Comparison of ENCODE assay signal across 8 cellular contexts in the genomic region with DNA sequence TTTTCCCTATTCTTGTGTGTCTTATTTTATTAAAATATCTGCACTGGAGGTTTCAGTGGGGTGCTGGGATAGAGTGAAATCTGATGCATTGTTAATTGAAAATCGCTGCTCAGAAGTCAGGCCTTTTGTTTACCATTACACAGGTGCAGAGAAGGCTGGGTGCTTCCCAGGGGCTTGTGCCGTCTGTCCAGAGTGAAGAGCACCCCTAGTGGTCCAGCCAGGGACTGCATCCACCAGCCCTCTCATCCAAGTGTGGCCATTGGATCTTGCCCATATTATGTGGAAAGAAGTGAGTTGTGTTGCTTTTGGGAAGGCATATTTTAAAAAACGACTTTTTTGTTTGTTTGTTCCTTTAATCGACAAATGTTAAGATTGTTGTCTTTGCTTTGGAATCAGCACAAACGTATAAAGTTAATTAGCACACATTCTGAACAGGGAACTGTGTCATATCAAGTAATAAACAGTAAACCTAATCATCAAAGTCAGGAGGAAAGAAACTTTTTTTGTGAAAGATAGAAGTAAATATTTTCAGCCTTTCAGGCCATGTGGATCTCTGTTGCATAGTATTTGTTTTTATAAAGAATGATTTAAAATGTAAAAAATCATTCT.
DNase-seq lines count a peak whose midpoint lies in the region; ATAC-seq, FAIRE-seq and TF ChIP-seq lines count a peak whose summit lies in the region.

No MANE protein-coding gene starts in this region.

- H3K9me3 ChIP-seq in Caco-2 (no peaks in the 10 kb centered on the region), ascending aorta (no peaks in the 10 kb centered on the region)

- DNase-seq in Caco-2: peak; percentile 52 to 69
- peak; percentile 78 for DNase-seq in NCI-H2107 treated with DMSO at 0.1 percent for 48 hours (lab: John Stamatoyannopoulos, UW; ENCODE audit: unreplicated experiment)
- no peak for DNase-seq in ascending aorta (ENCODE audit: low spot score in 2 of 2)
- DNase-seq in left lobe of liver (ENCODE audit: low spot score): no peak
- DNase-seq in urothelium cell line (ENCODE audit: low spot score): peak; percentile 44
- DNase-seq in SIG-M5 treated with dmso at 0.1 percent for 504 hours (lab: John Stamatoyannopoulos, UW; ENCODE audit: unreplicated experiment): no peak

- H3K4me3 ChIP-seq in Caco-2 (ENCODE audit: low read depth, low read length) (no peak overlapping the region), ascending aorta (no peak overlapping the region)

- peaks cover 14% of the 10 kb centered on the region for H3K27me3 Mint-ChIP-seq in Caco-2 (ENCODE audit: insufficient read depth, unreplicated experiment)

- H3K27me3 ChIP-seq in Caco-2 (replicated peaks; ENCODE audit: control insufficient read depth, insufficient read depth, low read length): no peaks in the 10 kb centered on the region; the same call in 1 of the 2 replicates
- H3K27me3 ChIP-seq in ascending aorta: no peaks in the 10 kb centered on the region

- intact Hi-C loops in Caco-2 (cut with micrococcal nuclease; ENCODE audit: unreplicated experiment): loop anchor here (5.0 kb wide), 1 partner anchor 257 kb away; no protein-coding TSS in a partner anchor
- intact Hi-C loops in ascending aorta (cut with DNase I): no loop called here

- H3K4me1 ChIP-seq in Caco-2 (no peaks in the 10 kb centered on the region), ascending aorta (no peaks in the 10 kb centered on the region)

- POLR2A ChIA-PET in Caco-2 (lab: Charles Lee): no interaction called here

- H3K4me3 Mint-ChIP-seq in Caco-2 (ENCODE audit: unreplicated experiment): no peak overlapping the region

- no peak overlapping the region for H3K27ac Mint-ChIP-seq in Caco-2 (ENCODE audit: unreplicated experiment)

- ATAC-seq in GM18867 (IDR thresholded peaks at IDR 0.05; ENCODE audit: unreplicated experiment) (peak; percentile 97), HG02973 (IDR thresholded peaks at IDR 0.05; ENCODE audit: unreplicated experiment) (peak; percentile 93), left lobe of liver (peak; percentile 90)

- BruUV-seq in Caco-2 (replicated peaks; lab: Mats Ljungman, UMichigan): no TSS peak

- no peak for FAIRE-seq in urothelium cell line (lab: Jason Lieb, UNC)

- no peaks in the 10 kb centered on the region for H3K4me1 Mint-ChIP-seq in Caco-2 (ENCODE audit: low read depth, unreplicated experiment)

- no peaks in the 10 kb centered on the region for H3K36me3 Mint-ChIP-seq in Caco-2 (ENCODE audit: insufficient read depth, unreplicated experiment)

- no peak overlapping the region for H3K27ac ChIP-seq in ascending aorta

- no peaks in the 10 kb centered on the region for H3K9me3 Mint-ChIP-seq in Caco-2 (ENCODE audit: unreplicated experiment)

- TF ChIP-seq CTCF in Caco-2 (IDR thresholded peaks at IDR 0.05; ENCODE audit: insufficient read depth in 1 of 2, low read depth in 1 of 2, low read length in 1 of 2, severe bottlenecking in 1 of 2, unreplicated experiment in 1 of 2): peak; percentile 86 to 89
- peak in 2 of 3 experiments; percentile 39 to 54 for TF ChIP-seq CTCF in ascending aorta (IDR thresholded peaks at IDR 0.05)

- CTCF ChIA-PET in Caco-2 (lab: Charles Lee): no interaction called here

- no peaks in the 10 kb centered on the region for H3K36me3 ChIP-seq in Caco-2 (ENCODE audit: control insufficient read depth, insufficient read depth, low read length)
- no peaks in the 10 kb centered on the region for H3K36me3 ChIP-seq in ascending aorta

Comparison
In these comparisons a context has a peak if more than half of its experiments do, and no peak if none do; other contexts are left out.
1. DNase-seq: peak in Caco-2 (2 of 2), NCI-H2107 treated with DMSO at 0.1 percent for 48 hours (single experiment) and urothelium cell line (single experiment); none in ascending aorta (0 of 2), left lobe of liver (single experiment) and SIG-M5 treated with dmso at 0.1 percent for 504 hours (single experiment).
2. Peak in every context shown above with its lines, with median percentiles within 50 percentile points of each other: ATAC-seq.